In genomic region chr11:23789200-23789853, GRCh38 we compare ENCODE assay signal across 15 cellular contexts.
"Had no signal": no experiment of that assay in that cellular context is flagged by ENCODE, and none has a peak within 500 bp of the region (broad histone marks: within the 10 kb centered on the region; RNA-seq: fewer than 3 reads in every experiment).

No MANE protein-coding gene starts in this region.

- H3K27me3 Mint-ChIP-seq: activated CD8-positive, alpha-beta memory T cell treated with anti-CD3 and anti-CD28 coated beads, Interleukin-2, amount 10 ng/mL, durations not matched to agents 7 days and 5 days; activated naive CD4-positive, alpha-beta T cell treated with anti-CD3 and anti-CD28 coated beads, Interleukin-2, amount 10 ng/mL, durations not matched to agents 7 days and 5 days; T-helper 17 cell had no signal

- H3K27ac ChIP-seq: ascending aorta, cardiac muscle cell, left ventricle myocardium inferior, ovary, WERI-Rb-1 had no signal

- DNase-seq: activated CD4-positive, alpha-beta T cell treated with anti-CD3 and anti-CD28 coated beads, Interleukin-2, amount 50 U/mL, for 48 hours; activated CD8-positive, alpha-beta memory T cell treated with anti-CD3 and anti-CD28 coated beads, Interleukin-2, amount 10 ng/mL, durations not matched to agents 7 days and 5 days; activated naive CD4-positive, alpha-beta T cell treated with anti-CD3 and anti-CD28 coated beads, Interleukin-2, amount 10 ng/mL, durations not matched to agents 7 days and 5 days; activated T-cell treated with anti-CD3 and anti-CD28 coated beads, Interleukin-2, amount 50 U/mL, for 1 hour; hypothalamus; kidney; left ventricle myocardium inferior; ovary; stimulated activated CD4-positive, alpha-beta T cell treated with anti-CD3 and anti-CD28 coated beads, Interleukin-12 subunit alpha, Interleukin-12 subunit beta, amount 100 ng/mL, for 4 hours; stimulated activated CD4-positive, alpha-beta T cell treated with anti-CD3 and anti-CD28 coated beads, Interleukin-2, amount 100 ng/mL, for 24 hours; T-helper 17 cell; WERI-Rb-1 had no signal

- H3K27me3 ChIP-seq: ascending aorta, cardiac muscle cell, ovary had no signal

- H3K36me3 Mint-ChIP-seq: activated CD8-positive, alpha-beta memory T cell treated with anti-CD3 and anti-CD28 coated beads, Interleukin-2, amount 10 ng/mL, durations not matched to agents 7 days and 5 days; activated naive CD4-positive, alpha-beta T cell treated with anti-CD3 and anti-CD28 coated beads, Interleukin-2, amount 10 ng/mL, durations not matched to agents 7 days and 5 days had no signal

- H3K36me3 ChIP-seq: ascending aorta, cardiac muscle cell, left ventricle myocardium inferior, ovary, WERI-Rb-1 had no signal

- H3K4me1 ChIP-seq: ascending aorta, left ventricle myocardium inferior had no signal

- H3K4me3 Mint-ChIP-seq: activated CD8-positive, alpha-beta memory T cell treated with anti-CD3 and anti-CD28 coated beads, Interleukin-2, amount 10 ng/mL, durations not matched to agents 7 days and 5 days; activated naive CD4-positive, alpha-beta T cell treated with anti-CD3 and anti-CD28 coated beads, Interleukin-2, amount 10 ng/mL, durations not matched to agents 7 days and 5 days; neural crest cell; T-helper 17 cell had no signal

- H3K27ac Mint-ChIP-seq: activated CD8-positive, alpha-beta memory T cell treated with anti-CD3 and anti-CD28 coated beads, Interleukin-2, amount 10 ng/mL, durations not matched to agents 7 days and 5 days; activated naive CD4-positive, alpha-beta T cell treated with anti-CD3 and anti-CD28 coated beads, Interleukin-2, amount 10 ng/mL, durations not matched to agents 7 days and 5 days; T-helper 17 cell had no signal

- H3K9me3 Mint-ChIP-seq: neural crest cell had no signal

- H3K4me3 ChIP-seq: ascending aorta, cardiac muscle cell, left ventricle myocardium inferior, ovary had no signal

- H3K9me3 ChIP-seq: ascending aorta, ovary had no signal

- H3K4me1 Mint-ChIP-seq: activated CD8-positive, alpha-beta memory T cell treated with anti-CD3 and anti-CD28 coated beads, Interleukin-2, amount 10 ng/mL, durations not matched to agents 7 days and 5 days; activated naive CD4-positive, alpha-beta T cell treated with anti-CD3 and anti-CD28 coated beads, Interleukin-2, amount 10 ng/mL, durations not matched to agents 7 days and 5 days; T-helper 17 cell had no signal
